1 cellular context compared by ENCODE assay signal in the genomic region with DNA sequence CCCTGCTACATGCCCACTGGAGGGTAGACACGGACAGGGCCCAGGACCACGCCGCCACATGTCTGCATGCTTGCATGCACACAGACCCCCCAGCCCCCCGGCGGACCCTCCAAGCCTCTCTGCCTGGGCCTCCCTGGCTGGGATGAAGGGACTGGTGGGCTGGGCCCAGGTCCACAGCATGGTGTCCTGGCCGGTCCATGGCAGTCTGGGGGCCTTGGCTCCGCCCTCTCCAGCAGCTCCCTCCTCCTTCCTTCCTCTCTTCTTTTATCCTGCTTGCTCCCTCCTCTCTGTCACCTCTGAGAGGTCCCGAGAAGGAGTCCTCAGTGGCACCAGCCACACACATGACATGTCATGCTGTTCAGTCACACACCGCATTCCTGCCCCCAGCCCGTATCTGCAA.
TF ChIP-seq lines count a peak whose summit lies in the region.

No MANE protein-coding gene starts in this region.

TF ChIP-seq in H1, 55 proteins besides CTCF, POLR2A, EP300 and RAD21:
- TF ChIP-seq TBP (IDR thresholded peaks at IDR 0.05; ENCODE audit: low read depth, low read length) (no peak), RNF2 (IDR thresholded peaks at IDR 0.05; ENCODE audit: borderline replicate concordance, low read depth, low read length, missing control alignments, poor library complexity, severe bottlenecking) (no peak), TEAD4 (IDR thresholded peaks at IDR 0.05; ENCODE audit: low read depth, low read length) (no peak), CEBPB (IDR thresholded peaks at IDR 0.05; ENCODE audit: low read depth, low read length) (no peak), KDM5A (IDR thresholded peaks at IDR 0.05; ENCODE audit: low read length) (no peak), SP1 (IDR thresholded peaks at IDR 0.05; ENCODE audit: low read depth, low read length) (no peak), GABPA (IDR thresholded peaks at IDR 0.05; ENCODE audit: borderline replicate concordance, insufficient read depth, low read length) (no peak), BACH1 (IDR thresholded peaks at IDR 0.05; ENCODE audit: low read length) (no peak), FOSL1 (IDR thresholded peaks at IDR 0.05; ENCODE audit: insufficient read depth, low read depth, low read length) (no peak), TAF7 (optimal IDR thresholded peaks at IDR 0.05; ENCODE audit: borderline replicate concordance, low read depth, low read length) (no peak), ZNF274 (IDR thresholded peaks at IDR 0.05; ENCODE audit: borderline replicate concordance, extremely low read depth, low read length) (no peak), SRF (IDR thresholded peaks at IDR 0.05; ENCODE audit: low read depth, low read length) (no peak), SIRT6 (IDR thresholded peaks at IDR 0.05; ENCODE audit: low read length) (no peak), MAFK (IDR thresholded peaks at IDR 0.05; ENCODE audit: low read depth, low read length) (no peak), CHD1 (IDR thresholded peaks at IDR 0.05; ENCODE audit: low read depth, low read length) (no peak), EGR1 (IDR thresholded peaks at IDR 0.05; ENCODE audit: borderline replicate concordance, low read depth, low read length) (no peak), JUND (IDR thresholded peaks at IDR 0.05; ENCODE audit: low read length) (no peak)
- TF ChIP-seq, protein P1, sequence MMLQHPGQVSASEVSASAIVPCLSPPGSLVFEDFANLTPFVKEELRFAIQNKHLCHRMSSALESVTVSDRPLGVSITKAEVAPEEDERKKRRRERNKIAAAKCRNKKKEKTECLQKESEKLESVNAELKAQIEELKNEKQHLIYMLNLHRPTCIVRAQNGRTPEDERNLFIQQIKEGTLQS (IDR thresholded peaks at IDR 0.05; ENCODE audit: insufficient read depth, low read depth, low read length): no peak
